Comparison of ENCODE assay signal across 33 cellular contexts in the genomic region with DNA sequence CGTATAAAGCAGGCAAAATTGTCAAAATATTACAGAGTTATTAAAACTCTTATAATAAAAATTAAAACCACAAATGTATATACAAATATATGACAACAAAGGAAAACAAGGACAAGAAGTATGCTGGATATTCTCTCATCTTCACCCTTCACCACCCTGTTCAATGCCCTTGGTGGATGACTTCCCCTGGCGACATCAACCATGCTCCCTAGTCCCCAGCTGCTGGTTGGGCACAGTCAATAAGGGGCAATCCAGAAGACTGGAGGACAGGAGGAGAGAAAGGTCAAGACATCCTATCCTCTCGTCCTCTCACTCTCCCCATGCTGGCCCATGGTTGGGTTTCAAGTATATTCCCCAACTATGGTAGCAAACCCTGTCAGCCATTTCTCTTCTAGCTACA.
"Had no signal": no experiment of that assay in that cellular context is flagged by ENCODE, and none has a peak within 500 bp of the region (broad histone marks: within the 10 kb centered on the region; RNA-seq: fewer than 3 reads in every experiment).

No MANE protein-coding gene starts in this region.

- H3K9me3 ChIP-seq: MG63 had no signal

- H3K27me3 ChIP-seq: MG63 had no signal

- H3K4me3 ChIP-seq: MG63 had no signal

- H3K36me3 ChIP-seq: MG63 had no signal

- DNase-seq: Karpas-422, Kasumi-1, MG63, MM.1S, MV-4-11, NCI-H1048, NCI-H1092, NCI-H1092 treated with DMSO at 0.1 percent for 48 hours, NCI-H1105, NCI-H1105 treated with DMSO at 0.1 percent for 48 hours, NCI-H1417, NCI-H1417 treated with DMSO at 0.1 percent for 48 hours, NCI-H1436, NCI-H1436 treated with DMSO at 0.1 percent for 48 hours, NCI-H146, NCI-H1694, NCI-H1694 treated with DMSO at 0.1 percent for 48 hours, NCI-H187, NCI-H187 treated with DMSO at 0.1 percent for 48 hours, NCI-H1930, NCI-H2029, NCI-H2029 treated with DMSO at 0.1 percent for 48 hours, NCI-H2081, NCI-H2081 treated with DMSO at 0.1 percent for 48 hours, NCI-H2107, NCI-H2171, NCI-H2227 treated with DMSO at 0.1 percent for 48 hours, NCI-H226, NCI-H345, NCI-H446, NCI-H446 treated with DMSO at 0.1 percent for 48 hours, NCI-H510A, NCI-H510A treated with DMSO at 0.1 percent for 48 hours had no signal
